1 cellular context compared by ENCODE assay signal in genomic region chr1:116172666-116173065, GRCh38.
TF ChIP-seq lines count a peak whose summit lies in the region.

No MANE protein-coding gene starts in this region.

TF ChIP-seq in HepG2, 621 proteins besides CTCF, POLR2A, EP300 and RAD21 (continued from another document and continues in another):
- TF ChIP-seq ZNF558 (CRISPR knock-in tag; IDR thresholded peaks at IDR 0.05; ENCODE audit: borderline replicate concordance), result no peak
- no peak for TF ChIP-seq TCF7L2 (IDR thresholded peaks at IDR 0.05; ENCODE audit: low read depth, low read length)
- TF ChIP-seq ZNF136 (CRISPR knock-in tag; IDR thresholded peaks at IDR 0.05; ENCODE audit: low read depth), result no peak
- TF ChIP-seq MIER3 (CRISPR knock-in tag; IDR thresholded peaks at IDR 0.05; ENCODE audit: borderline replicate concordance), result no peak
- 0 out of 2 replicates have a peak, but pooled peaks have one; percentile 29 for TF ChIP-seq ZNF543 (CRISPR knock-in tag; IDR thresholded peaks at IDR 0.05)
- TF ChIP-seq, protein P1, sequence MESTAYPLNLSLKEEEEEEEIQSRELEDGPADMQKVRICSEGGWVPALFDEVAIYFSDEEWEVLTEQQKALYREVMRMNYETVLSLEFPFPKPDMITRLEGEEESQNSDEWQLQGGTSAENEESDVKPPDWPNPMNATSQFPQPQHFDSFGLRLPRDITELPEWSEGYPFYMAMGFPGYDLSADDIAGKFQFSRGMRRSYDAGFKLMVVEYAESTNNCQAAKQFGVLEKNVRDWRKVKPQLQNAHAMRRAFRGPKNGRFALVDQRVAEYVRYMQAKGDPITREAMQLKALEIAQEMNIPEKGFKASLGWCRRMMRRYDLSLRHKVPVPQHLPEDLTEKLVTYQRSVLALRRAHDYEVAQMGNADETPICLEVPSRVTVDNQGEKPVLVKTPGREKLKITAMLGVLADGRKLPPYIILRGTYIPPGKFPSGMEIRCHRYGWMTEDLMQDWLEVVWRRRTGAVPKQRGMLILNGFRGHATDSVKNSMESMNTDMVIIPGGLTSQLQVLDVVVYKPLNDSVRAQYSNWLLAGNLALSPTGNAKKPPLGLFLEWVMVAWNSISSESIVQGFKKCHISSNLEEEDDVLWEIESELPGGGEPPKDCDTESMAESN (CRISPR knock-in tag; conservative IDR thresholded peaks at IDR 0.05), result no peak
- no peak for TF ChIP-seq NONO (IDR thresholded peaks at IDR 0.05)
- no peak for TF ChIP-seq NONO (CRISPR knock-in tag; conservative IDR thresholded peaks at IDR 0.05)
- no peak for TF ChIP-seq STAG1 (CRISPR knock-in tag; IDR thresholded peaks at IDR 0.05)
- no peak for TF ChIP-seq ELF3 (CRISPR knock-in tag; IDR thresholded peaks at IDR 0.05)
- TF ChIP-seq ZNF3 (CRISPR knock-in tag; IDR thresholded peaks at IDR 0.05), result no peak
- TF ChIP-seq ZNF724P (CRISPR knock-in tag; IDR thresholded peaks at IDR 0.05; ENCODE audit: borderline replicate concordance), result no peak
- TF ChIP-seq ZNF839 (CRISPR knock-in tag; IDR thresholded peaks at IDR 0.05; ENCODE audit: borderline replicate concordance), result no peak
- no peak for TF ChIP-seq ZFP1 (CRISPR knock-in tag; IDR thresholded peaks at IDR 0.05)
- no peak for TF ChIP-seq RBFOX2 (IDR thresholded peaks at IDR 0.05; ENCODE audit: low read depth, low read length)
- no peak for TF ChIP-seq GTF2F1 (IDR thresholded peaks at IDR 0.05; ENCODE audit: low read length)
- TF ChIP-seq FOXA1 (IDR thresholded peaks at IDR 0.05), result no peak
- TF ChIP-seq FOXA1 (CRISPR knock-in tag; IDR thresholded peaks at IDR 0.05), result peak; percentile 40; the same call in 1 of the 2 replicates
- peak; percentile 49 for TF ChIP-seq BCL6 (CRISPR knock-in tag; IDR thresholded peaks at IDR 0.05)
- 0 out of 2 replicates have a peak, but pooled peaks have one; percentile 31 for TF ChIP-seq HOXA3 (CRISPR knock-in tag; IDR thresholded peaks at IDR 0.05)
- no peak for TF ChIP-seq ZSCAN25 (CRISPR knock-in tag; IDR thresholded peaks at IDR 0.05)
- TF ChIP-seq GZF1 (CRISPR knock-in tag; IDR thresholded peaks at IDR 0.05), result no peak
- no peak for TF ChIP-seq ZBTB7B (CRISPR knock-in tag; IDR thresholded peaks at IDR 0.05)
- TF ChIP-seq CEBPG (CRISPR knock-in tag; IDR thresholded peaks at IDR 0.05), result no peak
- TF ChIP-seq GABPA (IDR thresholded peaks at IDR 0.05; ENCODE audit: low read depth, low read length), result no peak
- no peak for TF ChIP-seq GABPA (CRISPR knock-in tag; IDR thresholded peaks at IDR 0.05; ENCODE audit: low read depth)
- no peak for TF ChIP-seq IRX3 (CRISPR knock-in tag; IDR thresholded peaks at IDR 0.05; ENCODE audit: borderline replicate concordance, low read depth)
- TF ChIP-seq KDM6A (CRISPR knock-in tag; IDR thresholded peaks at IDR 0.05; ENCODE audit: low read depth), result peak; percentile 55; the same call in 1 of the 2 replicates
- TF ChIP-seq PCBP1 (IDR thresholded peaks at IDR 0.05; ENCODE audit: borderline replicate concordance, low read depth, low read length), result no peak
- TF ChIP-seq ZFP90 (CRISPR knock-in tag; IDR thresholded peaks at IDR 0.05; ENCODE audit: borderline replicate concordance), result no peak
- no peak for TF ChIP-seq ZNF256 (CRISPR knock-in tag; conservative IDR thresholded peaks at IDR 0.05)
- TF ChIP-seq BRD4 (CRISPR knock-in tag; IDR thresholded peaks at IDR 0.05), result no peak
- TF ChIP-seq ZNF891 (CRISPR knock-in tag; IDR thresholded peaks at IDR 0.05), result no peak
- TF ChIP-seq, protein P2, sequence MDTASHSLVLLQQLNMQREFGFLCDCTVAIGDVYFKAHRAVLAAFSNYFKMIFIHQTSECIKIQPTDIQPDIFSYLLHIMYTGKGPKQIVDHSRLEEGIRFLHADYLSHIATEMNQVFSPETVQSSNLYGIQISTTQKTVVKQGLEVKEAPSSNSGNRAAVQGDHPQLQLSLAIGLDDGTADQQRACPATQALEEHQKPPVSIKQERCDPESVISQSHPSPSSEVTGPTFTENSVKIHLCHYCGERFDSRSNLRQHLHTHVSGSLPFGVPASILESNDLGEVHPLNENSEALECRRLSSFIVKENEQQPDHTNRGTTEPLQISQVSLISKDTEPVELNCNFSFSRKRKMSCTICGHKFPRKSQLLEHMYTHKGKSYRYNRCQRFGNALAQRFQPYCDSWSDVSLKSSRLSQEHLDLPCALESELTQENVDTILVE (CRISPR knock-in tag; IDR thresholded peaks at IDR 0.05), result no peak
- no peak for TF ChIP-seq HES4 (CRISPR knock-in tag; IDR thresholded peaks at IDR 0.05; ENCODE audit: borderline replicate concordance)
- TF ChIP-seq, protein P3, sequence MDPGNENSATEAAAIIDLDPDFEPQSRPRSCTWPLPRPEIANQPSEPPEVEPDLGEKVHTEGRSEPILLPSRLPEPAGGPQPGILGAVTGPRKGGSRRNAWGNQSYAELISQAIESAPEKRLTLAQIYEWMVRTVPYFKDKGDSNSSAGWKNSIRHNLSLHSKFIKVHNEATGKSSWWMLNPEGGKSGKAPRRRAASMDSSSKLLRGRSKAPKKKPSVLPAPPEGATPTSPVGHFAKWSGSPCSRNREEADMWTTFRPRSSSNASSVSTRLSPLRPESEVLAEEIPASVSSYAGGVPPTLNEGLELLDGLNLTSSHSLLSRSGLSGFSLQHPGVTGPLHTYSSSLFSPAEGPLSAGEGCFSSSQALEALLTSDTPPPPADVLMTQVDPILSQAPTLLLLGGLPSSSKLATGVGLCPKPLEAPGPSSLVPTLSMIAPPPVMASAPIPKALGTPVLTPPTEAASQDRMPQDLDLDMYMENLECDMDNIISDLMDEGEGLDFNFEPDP (CRISPR knock-in tag; conservative IDR thresholded peaks at IDR 0.05), result no peak
- TF ChIP-seq SOX6 (IDR thresholded peaks at IDR 0.05), result no peak
- TF ChIP-seq SOX6 (CRISPR knock-in tag; IDR thresholded peaks at IDR 0.05), result peak; percentile 94
- no peak for TF ChIP-seq ZNF512 (CRISPR knock-in tag; IDR thresholded peaks at IDR 0.05)
- no peak for TF ChIP-seq ZNF318 (CRISPR knock-in tag; IDR thresholded peaks at IDR 0.05)
- TF ChIP-seq FOXA3 (CRISPR knock-in tag; IDR thresholded peaks at IDR 0.05), result peak; percentile 48
- TF ChIP-seq, protein P4, sequence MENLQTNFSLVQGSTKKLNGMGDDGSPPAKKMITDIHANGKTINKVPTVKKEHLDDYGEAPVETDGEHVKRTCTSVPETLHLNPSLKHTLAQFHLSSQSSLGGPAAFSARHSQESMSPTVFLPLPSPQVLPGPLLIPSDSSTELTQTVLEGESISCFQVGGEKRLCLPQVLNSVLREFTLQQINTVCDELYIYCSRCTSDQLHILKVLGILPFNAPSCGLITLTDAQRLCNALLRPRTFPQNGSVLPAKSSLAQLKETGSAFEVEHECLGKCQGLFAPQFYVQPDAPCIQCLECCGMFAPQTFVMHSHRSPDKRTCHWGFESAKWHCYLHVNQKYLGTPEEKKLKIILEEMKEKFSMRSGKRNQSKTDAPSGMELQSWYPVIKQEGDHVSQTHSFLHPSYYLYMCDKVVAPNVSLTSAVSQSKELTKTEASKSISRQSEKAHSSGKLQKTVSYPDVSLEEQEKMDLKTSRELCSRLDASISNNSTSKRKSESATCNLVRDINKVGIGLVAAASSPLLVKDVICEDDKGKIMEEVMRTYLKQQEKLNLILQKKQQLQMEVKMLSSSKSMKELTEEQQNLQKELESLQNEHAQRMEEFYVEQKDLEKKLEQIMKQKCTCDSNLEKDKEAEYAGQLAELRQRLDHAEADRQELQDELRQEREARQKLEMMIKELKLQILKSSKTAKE (CRISPR knock-in tag; IDR thresholded peaks at IDR 0.05; ENCODE audit: borderline replicate concordance), result no peak
- TF ChIP-seq POGZ (CRISPR knock-in tag; IDR thresholded peaks at IDR 0.05), result peak; percentile 68
- peak; percentile 59; the same call in 1 of the 2 replicates for TF ChIP-seq TFAP4 (IDR thresholded peaks at IDR 0.05; ENCODE audit: borderline replicate concordance, low read depth)
- 0 out of 2 replicates have a peak, but pooled peaks have one; percentile 33 for TF ChIP-seq ZMYM4 (CRISPR knock-in tag; IDR thresholded peaks at IDR 0.05)
- no peak for TF ChIP-seq ZNF784 (CRISPR knock-in tag; IDR thresholded peaks at IDR 0.05; ENCODE audit: borderline replicate concordance)
- no peak for TF ChIP-seq ZNF557 (CRISPR knock-in tag; IDR thresholded peaks at IDR 0.05)
- no peak for TF ChIP-seq NR2C2 (CRISPR knock-in tag; IDR thresholded peaks at IDR 0.05; ENCODE audit: borderline replicate concordance)
